In genomic region chr18:9335255-9336045, GRCh38 we compare ENCODE assay signal across 8 cellular contexts. TPM values are rescaled to one million over a fixed set of nuclear protein-coding genes. Genes with fewer than 3 reads are reported as not detected.
DNase-seq lines count a peak whose midpoint lies in the region; ATAC-seq and TF ChIP-seq lines count a peak whose summit lies in the region.

No MANE protein-coding gene starts in this region.

- H3K36me3 Mint-ChIP-seq in WTC11: peaks cover 11% of the 10 kb centered on the region

- DNase-seq in AG08395 (ENCODE audit: low spot score) (peak; percentile 26), WTC11 (ENCODE audit: low spot score) (no peak), right cardiac atrium (no peak), NCI-H1436 treated with DMSO at 0.1 percent for 48 hours (lab: John Stamatoyannopoulos, UW) (no peak)

- no peaks in the 10 kb centered on the region for H3K9me3 Mint-ChIP-seq in WTC11

- POLR2A ChIA-PET in WTC11 (lab: Charles Lee): interaction anchor here (0.6 to 1.8 kb wide), 2 partner anchors 199 to 292 kb away, joined by 3 to 10 read pairs; partner anchors contain the start of gene ANKRD12

- intact Hi-C loops in right cardiac atrium (cut with DNase I): no loop called here

- no peak overlapping the region for H3K27ac Mint-ChIP-seq in WTC11

- 18% methylated on average over 21 of the region's 21 CpGs for WGBS in right cardiac atrium

- H3K4me3 ChIP-seq in right cardiac atrium (ENCODE audit: low read length) (peak overlapping the region; percentile 83), skin epidermis (peak overlapping the region; percentile 63 to 98 (median 81))

- TF ChIP-seq CTCF in WTC11 (IDR thresholded peaks at IDR 0.05): no peak

- H3K27me3 ChIP-seq in right cardiac atrium (ENCODE audit: control insufficient read depth, insufficient read depth): no peaks in the 10 kb centered on the region

- no peaks in the 10 kb centered on the region for H3K9me3 ChIP-seq in right cardiac atrium (ENCODE audit: control insufficient read depth, low read length)

- H3K27ac ChIP-seq in right cardiac atrium (ENCODE audit: low read length) (no peak overlapping the region), skin epidermis (peak overlapping the region in 20 of 21 experiments; percentile 55 to 92 (median 86))

- peak overlapping the region; percentile 86 for H3K4me3 Mint-ChIP-seq in WTC11

- no peaks in the 10 kb centered on the region for H3K4me1 ChIP-seq in right cardiac atrium (ENCODE audit: control insufficient read depth, insufficient read depth, low read length)

- CTCF ChIA-PET in WTC11 (lab: Charles Lee): interaction anchor here (0.9 to 2.0 kb wide), 10 partner anchors 14 to 270 kb away, joined by 3 to 22 read pairs (median 4); no protein-coding TSS in a partner anchor

- H3K4me1 Mint-ChIP-seq in WTC11: peaks cover 10% of the 10 kb centered on the region; the same call in 1 of the 2 replicates

- ATAC-seq in GM18868 (IDR thresholded peaks at IDR 0.05; ENCODE audit: unreplicated experiment): peak; percentile 40
- ATAC-seq in WTC11: no peak
- no peak for ATAC-seq in right cardiac atrium
- ATAC-seq in HG03442 (IDR thresholded peaks at IDR 0.05; ENCODE audit: unreplicated experiment): no peak
- no peak for ATAC-seq in HG02981 (IDR thresholded peaks at IDR 0.05; ENCODE audit: unreplicated experiment)

- peaks cover 27% of the 10 kb centered on the region for H3K27me3 Mint-ChIP-seq in WTC11 (ENCODE audit: low read depth)

TF ChIP-seq in WTC11, 78 proteins besides CTCF, POLR2A, EP300 and RAD21:
- TF ChIP-seq USF2 (CRISPR knock-in tag; IDR thresholded peaks at IDR 0.05) (no peak), OVOL2 (CRISPR knock-in tag; IDR thresholded peaks at IDR 0.05; ENCODE audit: borderline replicate concordance) (no peak), RELA (CRISPR knock-in tag; IDR thresholded peaks at IDR 0.05; ENCODE audit: borderline replicate concordance) (no peak), HMGXB4 (CRISPR knock-in tag; IDR thresholded peaks at IDR 0.05) (0 out of 2 replicates have a peak, but pooled peaks have one; percentile 6)

RNA-seq across cellular contexts. Expression of gene TWSG1, which starts 0.9 kb away (rescaled TPM):
- total RNA-seq in WTC11 (2021): 18.2 to 19.3 TPM (median 18.3 TPM) in 3 replicates
- 10 to 100 TPM; 13.5 to 19.2 (median 14.4) TPM for total RNA-seq in right cardiac atrium
- 9.9 TPM for polyA plus RNA-seq in right cardiac atrium
